In the genomic region with DNA sequence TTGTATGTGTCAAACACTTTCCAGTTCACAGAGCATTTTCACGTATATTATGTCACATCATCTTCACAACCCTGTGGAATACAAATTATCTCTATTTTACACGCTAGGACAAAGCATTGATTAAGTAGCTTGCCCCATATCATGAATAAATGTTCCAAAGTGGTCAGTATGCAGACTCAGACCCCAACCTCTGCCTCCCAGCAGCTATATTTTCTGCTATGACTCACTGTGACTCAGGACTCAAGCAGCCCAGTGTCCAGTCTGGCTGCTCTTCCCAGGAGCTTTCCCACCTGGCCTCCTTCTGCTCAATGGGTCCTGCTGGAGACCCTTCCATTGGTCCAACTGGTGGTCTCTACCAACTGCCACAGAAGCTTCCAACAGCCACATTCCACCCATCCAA, we compare ENCODE assay signal across 2 cellular contexts.
TF ChIP-seq lines count a peak whose summit lies in the region.

No MANE protein-coding gene starts in this region.

TF ChIP-seq in HepG2, 621 proteins besides CTCF, POLR2A, EP300 and RAD21 (continued from another document):
- TF ChIP-seq, protein P1, sequence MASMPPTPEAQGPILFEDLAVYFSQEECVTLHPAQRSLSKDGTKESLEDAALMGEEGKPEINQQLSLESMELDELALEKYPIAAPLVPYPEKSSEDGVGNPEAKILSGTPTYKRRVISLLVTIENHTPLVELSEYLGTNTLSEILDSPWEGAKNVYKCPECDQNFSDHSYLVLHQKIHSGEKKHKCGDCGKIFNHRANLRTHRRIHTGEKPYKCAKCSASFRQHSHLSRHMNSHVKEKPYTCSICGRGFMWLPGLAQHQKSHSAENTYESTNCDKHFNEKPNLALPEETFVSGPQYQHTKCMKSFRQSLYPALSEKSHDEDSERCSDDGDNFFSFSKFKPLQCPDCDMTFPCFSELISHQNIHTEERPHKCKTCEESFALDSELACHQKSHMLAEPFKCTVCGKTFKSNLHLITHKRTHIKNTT (CRISPR knock-in tag; IDR thresholded peaks at IDR 0.05), result no peak

TF ChIP-seq in SK-N-SH treated with all-trans-retinoic acid at 6 μM for 48 hours, 23 proteins besides CTCF, POLR2A, EP300 and RAD21 (continued from another document):
- TF ChIP-seq, protein P2, sequence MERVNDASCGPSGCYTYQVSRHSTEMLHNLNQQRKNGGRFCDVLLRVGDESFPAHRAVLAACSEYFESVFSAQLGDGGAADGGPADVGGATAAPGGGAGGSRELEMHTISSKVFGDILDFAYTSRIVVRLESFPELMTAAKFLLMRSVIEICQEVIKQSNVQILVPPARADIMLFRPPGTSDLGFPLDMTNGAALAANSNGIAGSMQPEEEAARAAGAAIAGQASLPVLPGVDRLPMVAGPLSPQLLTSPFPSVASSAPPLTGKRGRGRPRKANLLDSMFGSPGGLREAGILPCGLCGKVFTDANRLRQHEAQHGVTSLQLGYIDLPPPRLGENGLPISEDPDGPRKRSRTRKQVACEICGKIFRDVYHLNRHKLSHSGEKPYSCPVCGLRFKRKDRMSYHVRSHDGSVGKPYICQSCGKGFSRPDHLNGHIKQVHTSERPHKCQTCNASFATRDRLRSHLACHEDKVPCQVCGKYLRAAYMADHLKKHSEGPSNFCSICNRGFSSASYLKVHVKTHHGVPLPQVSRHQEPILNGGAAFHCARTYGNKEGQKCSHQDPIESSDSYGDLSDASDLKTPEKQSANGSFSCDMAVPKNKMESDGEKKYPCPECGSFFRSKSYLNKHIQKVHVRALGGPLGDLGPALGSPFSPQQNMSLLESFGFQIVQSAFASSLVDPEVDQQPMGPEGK (CRISPR knock-in tag; IDR thresholded peaks at IDR 0.05; ENCODE audit: borderline replicate concordance), result no peak
- TF ChIP-seq ARNTL (CRISPR knock-in tag; IDR thresholded peaks at IDR 0.05; ENCODE audit: borderline replicate concordance, low read depth), result no peak
- no peak for TF ChIP-seq SNAI2 (CRISPR knock-in tag; IDR thresholded peaks at IDR 0.05)
- no peak for TF ChIP-seq ZNF70 (CRISPR knock-in tag; IDR thresholded peaks at IDR 0.05)
- no peak for TF ChIP-seq GLIS3 (CRISPR knock-in tag; IDR thresholded peaks at IDR 0.05)
- TF ChIP-seq ZNF8 (CRISPR knock-in tag; IDR thresholded peaks at IDR 0.05), result no peak
- no peak for TF ChIP-seq ZFP30 (CRISPR knock-in tag; IDR thresholded peaks at IDR 0.05)
- TF ChIP-seq, protein P3, sequence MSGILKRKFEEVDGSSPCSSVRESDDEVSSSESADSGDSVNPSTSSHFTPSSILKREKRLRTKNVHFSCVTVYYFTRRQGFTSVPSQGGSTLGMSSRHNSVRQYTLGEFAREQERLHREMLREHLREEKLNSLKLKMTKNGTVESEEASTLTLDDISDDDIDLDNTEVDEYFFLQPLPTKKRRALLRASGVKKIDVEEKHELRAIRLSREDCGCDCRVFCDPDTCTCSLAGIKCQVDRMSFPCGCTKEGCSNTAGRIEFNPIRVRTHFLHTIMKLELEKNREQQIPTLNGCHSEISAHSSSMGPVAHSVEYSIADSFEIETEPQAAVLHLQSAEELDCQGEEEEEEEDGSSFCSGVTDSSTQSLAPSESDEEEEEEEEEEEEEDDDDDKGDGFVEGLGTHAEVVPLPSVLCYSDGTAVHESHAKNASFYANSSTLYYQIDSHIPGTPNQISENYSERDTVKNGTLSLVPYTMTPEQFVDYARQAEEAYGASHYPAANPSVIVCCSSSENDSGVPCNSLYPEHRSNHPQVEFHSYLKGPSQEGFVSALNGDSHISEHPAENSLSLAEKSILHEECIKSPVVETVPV (CRISPR knock-in tag; IDR thresholded peaks at IDR 0.05), result no peak
TF ChIP-seq in SK-N-SH treated with all-trans-retinoic acid at 6 μM for 48 hours: peak in this region for 0.
